ENCODE assay signal across 14 cellular contexts in genomic region chr1:113657126-113657525, GRCh38.
A peak's percentile ranks its signal among the peaks of the same experiment; 100 is the strongest.
DNase-seq lines count a peak whose midpoint lies in the region; ATAC-seq and TF ChIP-seq lines count a peak whose summit lies in the region.
"Had no signal": no experiment of that assay in that cellular context is flagged by ENCODE, and none has a peak within 500 bp of the region (broad histone marks: within the 10 kb centered on the region; RNA-seq: fewer than 3 reads in every experiment).

No MANE protein-coding gene starts in this region.

- no peak overlapping the region for H3K9ac ChIP-seq in skeletal muscle tissue (ENCODE audit: low read depth in 1 of 3, low read length in 3 of 3)
- H3K9ac ChIP-seq: BLaER1 treated with 17β-estradiol and CSF1 and Interleukin-3, amounts not matched to agents 10 nM and 100 nM; GM23248 had no signal

- H3K27me3 Mint-ChIP-seq in mesothelial cell of epicardium (ENCODE audit: low read depth) (no peaks in the 10 kb centered on the region), osteocyte (ENCODE audit: unreplicated experiment) (no peaks in the 10 kb centered on the region)

- H3K9me3 ChIP-seq in right cardiac atrium (ENCODE audit: control insufficient read depth, low read length) (no peaks in the 10 kb centered on the region), skeletal muscle tissue (ENCODE audit: control insufficient read depth in 3 of 3, low read length in 3 of 3) (no peaks in the 10 kb centered on the region), aorta (ENCODE audit: control insufficient read depth, low read length) (no peaks in the 10 kb centered on the region)

- intact Hi-C loops in Right ventricle myocardium inferior (cut with DNase I) = no loop called here
- intact Hi-C loops in right cardiac atrium (cut with DNase I) = no loop called here
- intact Hi-C loops in aorta (cut with DNase I) = no loop called here

- DNase-seq in Right ventricle myocardium inferior (ENCODE audit: missing footprints) (no peak), right cardiac atrium (no peak), caudate nucleus (lab: John Stamatoyannopoulos, UW) (peak in 1 of 61 donors; percentile 35), mesothelial cell of epicardium (ENCODE audit: low spot score in 2 of 2, unreplicated experiment in 2 of 2) (no peak), osteocyte (ENCODE audit: extremely low spot score, unreplicated experiment) (no peak), kidney tubule cell (ENCODE audit: low spot score) (no peak), aorta (no peak)
- DNase-seq: GM23248, NCI-H1436, NCI-H2081, NCI-H510A treated with DMSO at 0.1 percent for 48 hours had no signal

- H3K27ac Mint-ChIP-seq in mesothelial cell of epicardium (peak overlapping the region; percentile 59), osteocyte (ENCODE audit: unreplicated experiment) (no peak overlapping the region)

- no peaks in the 10 kb centered on the region for H3K27me3 ChIP-seq in right cardiac atrium (ENCODE audit: control insufficient read depth, insufficient read depth)
- no peaks in the 10 kb centered on the region for H3K27me3 ChIP-seq in skeletal muscle tissue (ENCODE audit: control insufficient read depth in 3 of 3, insufficient read depth in 3 of 3, low read length in 3 of 3)
- H3K27me3 ChIP-seq in aorta (ENCODE audit: control insufficient read depth in 1 of 2, insufficient read depth in 2 of 2, low read length in 1 of 2) = no peaks in the 10 kb centered on the region
- H3K27me3 ChIP-seq: BLaER1 treated with 17β-estradiol and CSF1 and Interleukin-3, amounts not matched to agents 10 nM and 100 nM had no signal

- H3K4me1 Mint-ChIP-seq in mesothelial cell of epicardium (peaks cover 28% of the 10 kb centered on the region), osteocyte (ENCODE audit: unreplicated experiment) (peaks cover 4% of the 10 kb centered on the region)

- H3K36me3 Mint-ChIP-seq in mesothelial cell of epicardium (peaks cover 4% of the 10 kb centered on the region), osteocyte (ENCODE audit: unreplicated experiment) (peaks cover 4% of the 10 kb centered on the region)

- WGBS in right cardiac atrium = 65% methylated on average over 3 of the region's 3 CpGs
- 63 to 66% methylated on average over 3 of the region's 3 CpGs for WGBS in aorta, 2 donors

- TF ChIP-seq CTCF in mesothelial cell of epicardium (IDR thresholded peaks at IDR 0.05; ENCODE audit: unreplicated experiment) = no peak
- no peak for TF ChIP-seq CTCF in osteocyte (IDR thresholded peaks at IDR 0.05)

- H3K27ac ChIP-seq in right cardiac atrium (ENCODE audit: low read length) (no peak overlapping the region), caudate nucleus (ENCODE audit: low read depth, low read length) (peak overlapping the region; percentile 58), skeletal muscle tissue (ENCODE audit: low read depth, low read length) (peak overlapping the region; percentile 22), aorta (ENCODE audit: low read depth in 1 of 2, low read length in 2 of 2) (no peak overlapping the region)
- H3K27ac ChIP-seq: BLaER1 treated with 17β-estradiol and CSF1 and Interleukin-3, amounts not matched to agents 10 nM and 100 nM; GM23248 had no signal

- H3K4me1 ChIP-seq in right cardiac atrium (ENCODE audit: control insufficient read depth, insufficient read depth, low read length) (peaks cover 1% of the 10 kb centered on the region), skeletal muscle tissue (ENCODE audit: control insufficient read depth in 3 of 3, insufficient read depth in 3 of 3, low read length in 3 of 3) (peaks cover 0 to 9% (median 9%) of the 10 kb centered on the region in 3 donors), aorta (ENCODE audit: control insufficient read depth in 1 of 2, insufficient read depth in 2 of 2, low read length in 2 of 2) (no peaks in the 10 kb centered on the region)

- H3K4me3 ChIP-seq in right cardiac atrium (ENCODE audit: low read length) (no peak overlapping the region), skeletal muscle tissue (ENCODE audit: low read length in 3 of 3) (no peak overlapping the region), aorta (ENCODE audit: low read length in 2 of 2) (no peak overlapping the region)
- H3K4me3 ChIP-seq: BLaER1 treated with 17β-estradiol and CSF1 and Interleukin-3, amounts not matched to agents 10 nM and 100 nM; GM23248 had no signal

- H3K4me3 Mint-ChIP-seq in mesothelial cell of epicardium (no peak overlapping the region), osteocyte (ENCODE audit: unreplicated experiment) (no peak overlapping the region)

- H3K9me3 Mint-ChIP-seq in mesothelial cell of epicardium (no peaks in the 10 kb centered on the region), osteocyte (ENCODE audit: unreplicated experiment) (no peaks in the 10 kb centered on the region)

- H3K36me3 ChIP-seq in skeletal muscle tissue (ENCODE audit: control insufficient read depth in 3 of 3, insufficient read depth in 3 of 3, low read length in 3 of 3) (no peaks in the 10 kb centered on the region), aorta (ENCODE audit: control insufficient read depth in 1 of 2, insufficient read depth in 2 of 2, low read length in 1 of 2) (peaks cover 2 to 5% of the 10 kb centered on the region in 2 donors)

- ATAC-seq in Right ventricle myocardium inferior (peak; percentile 71), right cardiac atrium (no peak), aorta (ENCODE audit: low FRiP score) (no peak)
- ATAC-seq: HCT116 had no signal

Comparison
In these comparisons a context has a peak if more than half of its experiments do, and no peak if none do; other contexts are left out.
1. H3K27ac ChIP-seq: peak in caudate nucleus (single experiment) and skeletal muscle tissue (single experiment); none in right cardiac atrium (single experiment) and aorta (0 of 2).